1 cellular context compared by ENCODE assay signal in genomic region chr2:201152517-201152916, GRCh38.
TF ChIP-seq lines count a peak whose summit lies in the region.

No MANE protein-coding gene starts in this region.

TF ChIP-seq in A549, 52 proteins besides CTCF, POLR2A, EP300 and RAD21 (continued from another document):
- TF ChIP-seq PBX3 (IDR thresholded peaks at IDR 0.05): no peak
TF ChIP-seq in A549: peak in this region for 0.
